11 cellular contexts compared by ENCODE assay signal in the genomic region with DNA sequence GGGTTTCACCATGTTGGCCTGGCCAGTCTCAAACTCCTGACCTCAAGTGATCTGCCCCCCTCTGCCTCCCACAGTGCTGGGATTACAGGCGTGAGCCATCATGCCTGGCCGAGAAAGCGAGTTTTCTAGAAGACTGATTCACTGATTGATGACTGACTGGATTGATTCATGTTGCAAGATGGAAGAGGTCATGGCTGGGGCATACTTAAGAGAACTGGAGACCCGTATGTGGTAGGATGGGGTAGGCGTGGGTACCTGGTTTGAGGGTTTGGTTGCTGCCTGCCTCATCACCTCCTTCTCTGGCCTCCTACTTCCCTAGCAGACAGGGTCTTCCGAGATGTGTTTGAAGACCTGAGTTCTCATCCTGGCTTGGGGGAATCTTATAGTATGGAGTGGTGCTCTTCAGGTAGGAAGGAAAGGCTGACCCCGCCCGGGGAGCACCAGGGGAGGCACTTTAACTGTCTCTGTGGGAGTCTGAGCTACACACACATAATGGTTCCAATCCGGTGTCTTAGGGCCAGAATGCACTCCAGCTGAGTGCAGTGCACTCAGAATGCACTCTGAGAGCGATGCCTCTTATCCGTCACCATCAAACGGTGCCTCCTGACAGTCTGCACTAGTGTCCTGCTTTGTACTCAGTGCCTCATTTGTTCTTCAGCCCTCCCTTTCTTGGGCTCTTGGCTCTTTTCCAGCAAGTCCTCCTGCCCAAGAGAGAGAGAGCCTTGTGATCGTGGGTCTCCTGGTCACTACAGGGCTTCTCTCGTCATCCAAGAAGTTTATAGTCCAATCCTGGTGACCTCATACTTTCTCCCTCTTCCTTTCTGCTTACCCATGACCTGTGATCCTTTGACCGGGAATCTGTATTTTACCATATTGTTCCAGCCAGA. TPM values are rescaled to one million over a fixed set of nuclear protein-coding genes. Genes with fewer than 3 reads are reported as not detected.
A peak's percentile ranks its signal among the peaks of the same experiment; 100 is the strongest.
DNase-seq lines count a peak whose midpoint lies in the region; ATAC-seq and TF ChIP-seq lines count a peak whose summit lies in the region.
"Had no signal": no experiment of that assay in that cellular context is flagged by ENCODE, and none has a peak within 500 bp of the region (broad histone marks: within the 10 kb centered on the region; RNA-seq: fewer than 3 reads in every experiment).

No MANE protein-coding gene starts in this region.

- DNase-seq in NCI-H2107 (lab: John Stamatoyannopoulos, UW) (peak; percentile 24), NCI-H2107 treated with DMSO at 0.1 percent for 48 hours (lab: John Stamatoyannopoulos, UW; ENCODE audit: unreplicated experiment) (no peak), immature natural killer cell (peak; percentile 64 to 73 (median 72)), RPMI8226 (no peak), Calu3 (no peak)
- no peak for DNase-seq in activated T-helper 1 cell treated with anti-CD3 and anti-CD28 coated beads, Interleukin-12 subunit alpha, Interleukin-12 subunit beta, Interleukin-2, Interleukin-4 antibody, amounts not matched to agents 30 ng/mL and 10 ng/mL and 1 ng/mL, durations not matched to agents 14 hours and 24 hours and 36 hours (ENCODE audit: low spot score)
- no peak for DNase-seq in stimulated activated effector memory CD8-positive, alpha-beta T cell treated with anti-CD3 and anti-CD28 coated beads, Interleukin-12 subunit alpha, Interleukin-12 subunit beta, amount 100 ng/mL, for 72 hours (ENCODE audit: low spot score in 2 of 2)
- DNase-seq: 8988T, SK-N-SH had no signal

- no peak for TF ChIP-seq CTCF in Calu3 (IDR thresholded peaks at IDR 0.05; ENCODE audit: unreplicated experiment)

- CTCF ChIA-PET in Calu3 (lab: Charles Lee): interaction anchor here (1.3 kb wide), 1 partner anchor 7 kb away, joined by 3 read pairs; no protein-coding TSS in a partner anchor

- intact Hi-C loops in activated T-helper 1 cell treated with anti-CD3 and anti-CD28 coated beads, Interleukin-12 subunit alpha, Interleukin-12 subunit beta, Interleukin-2, Interleukin-4 antibody, amounts not matched to agents 30 ng/mL and 10 ng/mL and 1 ng/mL, durations not matched to agents 14 hours and 24 hours and 36 hours (cut with micrococcal nuclease): loop anchor here (2.0 kb wide), 1 partner anchor 15 kb away; no protein-coding TSS in a partner anchor
- intact Hi-C loops in Calu3 (cut with micrococcal nuclease; ENCODE audit: unreplicated experiment): no loop called here

- ATAC-seq in stimulated activated effector memory CD8-positive, alpha-beta T cell treated with anti-CD3 and anti-CD28 coated beads, Interleukin-12 subunit alpha, Interleukin-12 subunit beta, amount 100 ng/mL, for 72 hours: peak; percentile 89
- no peak for ATAC-seq in GM19397 (IDR thresholded peaks at IDR 0.05; ENCODE audit: unreplicated experiment)

- no peaks in the 10 kb centered on the region for H3K9me3 Mint-ChIP-seq in activated T-helper 1 cell treated with anti-CD3 and anti-CD28 coated beads, Interleukin-12 subunit alpha, Interleukin-12 subunit beta, Interleukin-2, Interleukin-4 antibody, amounts not matched to agents 30 ng/mL and 10 ng/mL and 1 ng/mL, durations not matched to agents 14 hours and 24 hours and 36 hours
- H3K9me3 Mint-ChIP-seq in immature natural killer cell (no peaks in the 10 kb centered on the region), Calu3 (ENCODE audit: low read depth, unreplicated experiment) (no peaks in the 10 kb centered on the region)
- no peaks in the 10 kb centered on the region for H3K9me3 Mint-ChIP-seq in stimulated activated effector memory CD8-positive, alpha-beta T cell treated with anti-CD3 and anti-CD28 coated beads, Interleukin-12 subunit alpha, Interleukin-12 subunit beta, amount 100 ng/mL, for 72 hours
- H3K9me3 Mint-ChIP-seq: dendritic cell treated with granulocyte-macrophage colony-stimulating factor and Interleukin-4, amounts not matched to agents 40 ng/mL and 50 ng/mL, for 4 days had no signal

- peaks cover 2% of the 10 kb centered on the region for H3K27me3 Mint-ChIP-seq in activated T-helper 1 cell treated with anti-CD3 and anti-CD28 coated beads, Interleukin-12 subunit alpha, Interleukin-12 subunit beta, Interleukin-2, Interleukin-4 antibody, amounts not matched to agents 30 ng/mL and 10 ng/mL and 1 ng/mL, durations not matched to agents 14 hours and 24 hours and 36 hours (ENCODE audit: insufficient read depth)
- peaks cover 9 to 16% (median 11%) of the 10 kb centered on the region in 3 donors for H3K27me3 Mint-ChIP-seq in immature natural killer cell (ENCODE audit: low read depth in 3 of 3)
- no peaks in the 10 kb centered on the region for H3K27me3 Mint-ChIP-seq in Calu3 (ENCODE audit: unreplicated experiment)
- H3K27me3 Mint-ChIP-seq: dendritic cell treated with granulocyte-macrophage colony-stimulating factor and Interleukin-4, amounts not matched to agents 40 ng/mL and 50 ng/mL, for 4 days had no signal

- peak overlapping the region; percentile 56 for H3K4me3 Mint-ChIP-seq in activated T-helper 1 cell treated with anti-CD3 and anti-CD28 coated beads, Interleukin-12 subunit alpha, Interleukin-12 subunit beta, Interleukin-2, Interleukin-4 antibody, amounts not matched to agents 30 ng/mL and 10 ng/mL and 1 ng/mL, durations not matched to agents 14 hours and 24 hours and 36 hours
- H3K4me3 Mint-ChIP-seq in immature natural killer cell: peak overlapping the region; percentile 83 to 96 (median 93)
- H3K4me3 Mint-ChIP-seq in stimulated activated effector memory CD8-positive, alpha-beta T cell treated with anti-CD3 and anti-CD28 coated beads, Interleukin-12 subunit alpha, Interleukin-12 subunit beta, amount 100 ng/mL, for 72 hours: peak overlapping the region; percentile 25
- H3K4me3 Mint-ChIP-seq in Calu3 (ENCODE audit: low read depth, unreplicated experiment): no peak overlapping the region
- H3K4me3 Mint-ChIP-seq: dendritic cell treated with granulocyte-macrophage colony-stimulating factor and Interleukin-4, amounts not matched to agents 40 ng/mL and 50 ng/mL, for 4 days had no signal

- peaks cover 81% of the 10 kb centered on the region for H3K4me1 Mint-ChIP-seq in activated T-helper 1 cell treated with anti-CD3 and anti-CD28 coated beads, Interleukin-12 subunit alpha, Interleukin-12 subunit beta, Interleukin-2, Interleukin-4 antibody, amounts not matched to agents 30 ng/mL and 10 ng/mL and 1 ng/mL, durations not matched to agents 14 hours and 24 hours and 36 hours (ENCODE audit: low read depth)
- H3K4me1 Mint-ChIP-seq in immature natural killer cell: peaks cover 100% of the 10 kb centered on the region in 2 donors
- H3K4me1 Mint-ChIP-seq in stimulated activated effector memory CD8-positive, alpha-beta T cell treated with anti-CD3 and anti-CD28 coated beads, Interleukin-12 subunit alpha, Interleukin-12 subunit beta, amount 100 ng/mL, for 72 hours: peaks cover 95% of the 10 kb centered on the region
- H3K4me1 Mint-ChIP-seq in Calu3 (ENCODE audit: low read depth, unreplicated experiment): peaks cover 59% of the 10 kb centered on the region

- peak overlapping the region; percentile 70 for H3K27ac Mint-ChIP-seq in activated T-helper 1 cell treated with anti-CD3 and anti-CD28 coated beads, Interleukin-12 subunit alpha, Interleukin-12 subunit beta, Interleukin-2, Interleukin-4 antibody, amounts not matched to agents 30 ng/mL and 10 ng/mL and 1 ng/mL, durations not matched to agents 14 hours and 24 hours and 36 hours
- peak overlapping the region; percentile 96 to 99 (median 97) for H3K27ac Mint-ChIP-seq in immature natural killer cell
- H3K27ac Mint-ChIP-seq in stimulated activated effector memory CD8-positive, alpha-beta T cell treated with anti-CD3 and anti-CD28 coated beads, Interleukin-12 subunit alpha, Interleukin-12 subunit beta, amount 100 ng/mL, for 72 hours: peak overlapping the region; percentile 92
- H3K27ac Mint-ChIP-seq in Calu3 (ENCODE audit: unreplicated experiment): no peak overlapping the region
- H3K27ac Mint-ChIP-seq: dendritic cell treated with granulocyte-macrophage colony-stimulating factor and Interleukin-4, amounts not matched to agents 40 ng/mL and 50 ng/mL, for 4 days had no signal

- BruUV-seq in Calu3 (replicated peaks; lab: Mats Ljungman, UMichigan): no TSS peak

- H3K36me3 Mint-ChIP-seq in activated T-helper 1 cell treated with anti-CD3 and anti-CD28 coated beads, Interleukin-12 subunit alpha, Interleukin-12 subunit beta, Interleukin-2, Interleukin-4 antibody, amounts not matched to agents 30 ng/mL and 10 ng/mL and 1 ng/mL, durations not matched to agents 14 hours and 24 hours and 36 hours (ENCODE audit: low read depth): peaks cover 7% of the 10 kb centered on the region
- peaks cover 10 to 19% (median 17%) of the 10 kb centered on the region in 3 donors for H3K36me3 Mint-ChIP-seq in immature natural killer cell
- peaks cover 7% of the 10 kb centered on the region for H3K36me3 Mint-ChIP-seq in stimulated activated effector memory CD8-positive, alpha-beta T cell treated with anti-CD3 and anti-CD28 coated beads, Interleukin-12 subunit alpha, Interleukin-12 subunit beta, amount 100 ng/mL, for 72 hours
- peaks cover 17% of the 10 kb centered on the region for H3K36me3 Mint-ChIP-seq in Calu3 (ENCODE audit: insufficient read depth, unreplicated experiment)

RNA-seq across cellular contexts. Expression of gene PLEKHG3, which starts 19.7 kb away (rescaled TPM):
- 5.5 and 6.2 TPM in 2 replicates for total RNA-seq in activated T-helper 1 cell treated with anti-CD3 and anti-CD28 coated beads, Interleukin-12 subunit alpha, Interleukin-12 subunit beta, Interleukin-2, Interleukin-4 antibody, amounts not matched to agents 30 ng/mL and 10 ng/mL and 1 ng/mL, durations not matched to agents 14 hours and 24 hours and 36 hours
- 100 to 1,000 TPM in 1 of 3 donors, 10 to 100 TPM in 2; 36.8 to 216 (median 71.4) TPM for polyA plus RNA-seq in immature natural killer cell
- total RNA-seq in Calu3 (2022): 39.0 and 53.6 TPM in 2 replicates

Comparison
In these comparisons a context has a peak if more than half of its experiments do, and no peak if none do; other contexts are left out.
1. DNase-seq: peak in NCI-H2107 (single experiment) and immature natural killer cell (3 of 3); none in NCI-H2107 treated with DMSO at 0.1 percent for 48 hours (single experiment), activated T-helper 1 cell treated with anti-CD3 and anti-CD28 coated beads, Interleukin-12 subunit alpha, Interleukin-12 subunit beta, Interleukin-2, Interleukin-4 antibody, amounts not matched to agents 30 ng/mL and 10 ng/mL and 1 ng/mL, durations not matched to agents 14 hours and 24 hours and 36 hours (single experiment), stimulated activated effector memory CD8-positive, alpha-beta T cell treated with anti-CD3 and anti-CD28 coated beads, Interleukin-12 subunit alpha, Interleukin-12 subunit beta, amount 100 ng/mL, for 72 hours (0 of 2), RPMI8226 (single experiment) and Calu3 (single experiment).